15 cellular contexts compared by ENCODE assay signal in the genomic region with DNA sequence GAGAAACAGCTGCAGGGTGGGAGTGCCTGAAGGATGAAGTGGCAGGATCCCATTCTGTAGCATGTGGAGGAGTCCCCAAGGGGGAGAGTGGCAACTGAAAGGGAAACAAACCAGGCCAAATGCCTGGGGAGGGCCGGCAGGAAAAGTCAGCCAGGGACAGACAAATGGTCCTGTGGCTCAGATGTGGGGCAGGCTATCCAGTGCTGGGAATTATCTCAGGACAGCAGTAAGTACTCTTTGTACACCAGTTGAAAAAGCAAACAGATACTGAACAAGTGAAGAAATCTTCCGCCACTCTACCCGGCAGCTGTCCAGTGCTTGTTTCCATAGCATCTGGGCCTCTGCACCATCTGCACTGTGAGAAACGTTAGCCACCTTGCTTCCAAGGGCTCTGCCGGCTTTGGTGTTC.
A peak's percentile ranks its signal among the peaks of the same experiment; 100 is the strongest.
DNase-seq lines count a peak whose midpoint lies in the region; ATAC-seq and TF ChIP-seq lines count a peak whose summit lies in the region.
"Had no signal": no experiment of that assay in that cellular context is flagged by ENCODE, and none has a peak within 500 bp of the region (broad histone marks: within the 10 kb centered on the region; RNA-seq: fewer than 3 reads in every experiment).

No MANE protein-coding gene starts in this region.

- no peak for TF ChIP-seq CTCF in hepatocyte (IDR thresholded peaks at IDR 0.05; ENCODE audit: poor library complexity)
- no peak for TF ChIP-seq CTCF in sigmoid colon (IDR thresholded peaks at IDR 0.05)
- TF ChIP-seq CTCF in vagina (IDR thresholded peaks at IDR 0.05), result no peak

- TF ChIP-seq POLR2A in sigmoid colon (IDR thresholded peaks at IDR 0.05) (no peak), vagina (IDR thresholded peaks at IDR 0.05) (no peak)

- 59% methylated on average over 5 of the region's 5 CpGs for WGBS in hepatocyte (ENCODE audit: low lambda C conversion rate, missing lambda C conversion rate)
- WGBS in sigmoid colon, 2 donors, result 54 to 63% methylated on average over 5 of the region's 5 CpGs

- DNase-seq in HuH-7 (ENCODE audit: low spot score) (peak; percentile 29), NCI-H524 treated with DMSO at 0.1 percent for 48 hours (lab: John Stamatoyannopoulos, UW) (peak; percentile 64), hepatocyte (ENCODE audit: low spot score) (peak; percentile 28), sigmoid colon (no peak), Kasumi-1 (lab: John Stamatoyannopoulos, UW) (no peak), vagina (ENCODE audit: extremely low spot score in 2 of 2) (no peak)
- DNase-seq: H9, mammary epithelial cell, NCI-H1436 treated with DMSO at 0.1 percent for 48 hours had no signal

- H3K4me3 ChIP-seq in hepatocyte (no peak overlapping the region), sigmoid colon (no peak overlapping the region), vagina (no peak overlapping the region)
- H3K4me3 ChIP-seq: SJSA1, smooth muscle cell had no signal

- H3K9me3 ChIP-seq in hepatocyte (ENCODE audit: low read depth), result no peaks in the 10 kb centered on the region
- no peaks in the 10 kb centered on the region for H3K9me3 ChIP-seq in sigmoid colon
- no peaks in the 10 kb centered on the region for H3K9me3 ChIP-seq in vagina
- H3K9me3 ChIP-seq: SJSA1 had no signal

- no peaks in the 10 kb centered on the region for H3K36me3 ChIP-seq in hepatocyte (replicated peaks; ENCODE audit: insufficient read depth, low read depth)
- H3K36me3 ChIP-seq in sigmoid colon, result no peaks in the 10 kb centered on the region
- H3K36me3 ChIP-seq in vagina, result no peaks in the 10 kb centered on the region
- H3K36me3 ChIP-seq: SJSA1 had no signal

- H3K4me1 ChIP-seq in hepatocyte (ENCODE audit: insufficient read depth) (peaks cover 4% of the 10 kb centered on the region), sigmoid colon (peaks cover 0 to 31% (median 21%) of the 10 kb centered on the region in 4 donors), vagina (peaks cover 7% of the 10 kb centered on the region)
- H3K4me1 ChIP-seq: SJSA1 had no signal

- H2AFZ ChIP-seq in hepatocyte, result no peak overlapping the region

- no peak for TF ChIP-seq EP300 in sigmoid colon (IDR thresholded peaks at IDR 0.05)

- H3K4me2 ChIP-seq in hepatocyte, result no peak overlapping the region
- H3K4me2 ChIP-seq: KMS-11, smooth muscle cell had no signal

- H4K20me1 ChIP-seq in hepatocyte (ENCODE audit: insufficient read depth, poor library complexity, severe bottlenecking), result no peaks in the 10 kb centered on the region

- ATAC-seq in GM18511 (IDR thresholded peaks at IDR 0.05; ENCODE audit: unreplicated experiment) (no peak), GM19324 (IDR thresholded peaks at IDR 0.05; ENCODE audit: low FRiP score, unreplicated experiment) (no peak)
- ATAC-seq: esophagus mucosa had no signal

- intact Hi-C loops in sigmoid colon (cut with DNase I) (no loop called here), vagina (cut with DNase I) (no loop called here)

- no peaks in the 10 kb centered on the region for H3K27me3 ChIP-seq in hepatocyte
- no peaks in the 10 kb centered on the region for H3K27me3 ChIP-seq in sigmoid colon
- H3K27me3 ChIP-seq in vagina, result no peaks in the 10 kb centered on the region
- H3K27me3 ChIP-seq: SJSA1 had no signal

- H3K79me2 ChIP-seq in hepatocyte, result no peaks in the 10 kb centered on the region

- H3K9me2 ChIP-seq in hepatocyte (replicated peaks; ENCODE audit: insufficient read depth), result no peaks in the 10 kb centered on the region

- H3K27ac ChIP-seq in hepatocyte, result no peak overlapping the region
- peak overlapping the region; percentile 56 to 82 (median 70) for H3K27ac ChIP-seq in sigmoid colon
- no peak overlapping the region for H3K27ac ChIP-seq in vagina
- H3K27ac ChIP-seq: KMS-11, SJSA1 had no signal

Comparison
In these comparisons a context has a peak if more than half of its experiments do, and no peak if none do; other contexts are left out.
1. DNase-seq: peak in HuH-7 (single experiment), NCI-H524 treated with DMSO at 0.1 percent for 48 hours (single experiment) and hepatocyte (single experiment); none in sigmoid colon (single experiment), Kasumi-1 (0 of 2) and vagina (0 of 2).
2. H3K27ac ChIP-seq: peak in sigmoid colon (4 of 4); none in hepatocyte (single experiment) and vagina (single experiment).